9 cellular contexts compared by ENCODE assay signal in genomic region chr2:100320547-100321180, GRCh38. TPM values are rescaled to one million over a fixed set of nuclear protein-coding genes. Genes with fewer than 3 reads are reported as not detected.
DNase-seq lines count a peak whose midpoint lies in the region; ATAC-seq and TF ChIP-seq lines count a peak whose summit lies in the region.
"Had no signal": no experiment of that assay in that cellular context is flagged by ENCODE, and none has a peak within 500 bp of the region (broad histone marks: within the 10 kb centered on the region; RNA-seq: fewer than 3 reads in every experiment).

No MANE protein-coding gene starts in this region.

- H3K36me3 ChIP-seq in gastroesophageal sphincter (no peaks in the 10 kb centered on the region), ovary (no peaks in the 10 kb centered on the region)

- no peak for TF ChIP-seq POLR2A in gastroesophageal sphincter (IDR thresholded peaks at IDR 0.05)
- no peak for TF ChIP-seq POLR2A in ovary (IDR thresholded peaks at IDR 0.05)

- H3K4me1 ChIP-seq in gastroesophageal sphincter = peaks cover 0 to 33% (median 2%) of the 10 kb centered on the region in 3 donors
- peaks cover 4% of the 10 kb centered on the region for H3K4me1 ChIP-seq in ovary (ENCODE audit: insufficient read depth)

- H3K27me3 ChIP-seq in gastroesophageal sphincter = peaks cover 14% of the 10 kb centered on the region
- no peaks in the 10 kb centered on the region for H3K27me3 ChIP-seq in ovary

- H3K27ac Mint-ChIP-seq in activated naive CD4-positive, alpha-beta T cell treated with anti-CD3 and anti-CD28 coated beads for 36 hours = no peak overlapping the region

- H3K9me3 ChIP-seq in gastroesophageal sphincter (peaks cover 0 to 7% (median 0%) of the 10 kb centered on the region in 3 donors), ovary (no peaks in the 10 kb centered on the region)

- peak overlapping the region; percentile 54 to 75 for H3K4me3 ChIP-seq in gastroesophageal sphincter
- H3K4me3 ChIP-seq in ovary = peak overlapping the region; percentile 72

- H3K36me3 Mint-ChIP-seq in activated naive CD4-positive, alpha-beta T cell treated with anti-CD3 and anti-CD28 coated beads for 36 hours (ENCODE audit: low read depth) = peaks cover 2% of the 10 kb centered on the region

- H3K4me3 Mint-ChIP-seq in activated naive CD4-positive, alpha-beta T cell treated with anti-CD3 and anti-CD28 coated beads for 36 hours = no peak overlapping the region

- H3K27ac ChIP-seq in gastroesophageal sphincter = peak overlapping the region; percentile 47 to 96 (median 86)
- H3K27ac ChIP-seq in ovary = peak overlapping the region; percentile 88 to 90

- 21 to 35% methylated on average over 7 to 13 of the region's 19 CpGs for WGBS in gastroesophageal sphincter (ENCODE audit: low coverage in 1 of 2), 2 donors
- 49 to 60% (median 54%) methylated on average over 19 of the region's 19 CpGs for WGBS in ovary, 3 donors

- CTCF ChIA-PET in activated naive CD4-positive, alpha-beta T cell treated with anti-CD3 and anti-CD28 coated beads for 36 hours (lab: Charles Lee) = interaction anchor here (1.5 kb wide), 1 partner anchor 58 kb away, joined by 4 read pairs; no protein-coding TSS in a partner anchor

- ATAC-seq in gastroesophageal sphincter = no peak
- ATAC-seq in HG02642 (IDR thresholded peaks at IDR 0.05; ENCODE audit: poor library complexity, unreplicated experiment) = no peak
- ATAC-seq in GM19395 (IDR thresholded peaks at IDR 0.05; ENCODE audit: unreplicated experiment) = no peak

- TF ChIP-seq EP300 in gastroesophageal sphincter (IDR thresholded peaks at IDR 0.05) (no peak), ovary (IDR thresholded peaks at IDR 0.05) (no peak)

- TF ChIP-seq CTCF in gastroesophageal sphincter (IDR thresholded peaks at IDR 0.05) = no peak
- no peak for TF ChIP-seq CTCF in ovary (IDR thresholded peaks at IDR 0.05)

- H3K4me1 Mint-ChIP-seq in activated naive CD4-positive, alpha-beta T cell treated with anti-CD3 and anti-CD28 coated beads for 36 hours (ENCODE audit: low read depth) = peaks cover 2% of the 10 kb centered on the region

- peaks cover 53% of the 10 kb centered on the region for H3K27me3 Mint-ChIP-seq in activated naive CD4-positive, alpha-beta T cell treated with anti-CD3 and anti-CD28 coated beads for 36 hours (ENCODE audit: low read depth)

- peaks cover 13% of the 10 kb centered on the region for H3K9me3 Mint-ChIP-seq in activated naive CD4-positive, alpha-beta T cell treated with anti-CD3 and anti-CD28 coated beads for 36 hours

- intact Hi-C loops in ovary (cut with DNase I) = loop anchor here in 2 of 4 donors (5.0 kb wide), 2 partner anchors 48 to 53 kb away; no protein-coding TSS in a partner anchor
- intact Hi-C loops in activated naive CD4-positive, alpha-beta T cell treated with anti-CD3 and anti-CD28 coated beads for 36 hours (cut with micrococcal nuclease) = no loop called here

- peak; percentile 48 for DNase-seq in DMS153 treated with DMSO at 0.1 percent for 48 hours (lab: John Stamatoyannopoulos, UW; ENCODE audit: unreplicated experiment)
- DNase-seq in NCI-H69 (lab: John Stamatoyannopoulos, UW) = peak; percentile 42
- peak in 4 of 5 donors; percentile 18 to 55 (median 41) for DNase-seq in ovary
- DNase-seq in stimulated activated naive CD4-positive, alpha-beta T cell treated with Interleukin-2 at 50 U/mL for 16 hours (lab: John Stamatoyannopoulos, UW) = no peak
- no peak for DNase-seq in activated naive CD4-positive, alpha-beta T cell treated with anti-CD3 and anti-CD28 coated beads for 36 hours

RNA-seq across cellular contexts. Expression of gene LONRF2, which starts 1.6 kb away (rescaled TPM):
- 10 to 100 TPM; 23.8 to 74.6 (median 51.0) TPM for total RNA-seq in gastroesophageal sphincter
- total RNA-seq in ovary = 100 to 1,000 TPM in 1 of 7 donors, 10 to 100 TPM in 6; 20.6 to 133 (median 37.8) TPM
- 10 to 100 TPM in 1 of 2 donors, 1 to 10 TPM in 1; 4.7 to 16.5 TPM for polyA plus RNA-seq in ovary
- not detected for total RNA-seq in activated naive CD4-positive, alpha-beta T cell treated with anti-CD3 and anti-CD28 coated beads for 36 hours
- total RNA-seq: LHCN-M2 had no signal

Comparison
In these comparisons a context has a peak if more than half of its experiments do, and no peak if none do; other contexts are left out.
1. DNase-seq: peak in DMS153 treated with DMSO at 0.1 percent for 48 hours (single experiment), NCI-H69 (single experiment) and ovary (4 of 5); none in stimulated activated naive CD4-positive, alpha-beta T cell treated with Interleukin-2 at 50 U/mL for 16 hours (single experiment) and activated naive CD4-positive, alpha-beta T cell treated with anti-CD3 and anti-CD28 coated beads for 36 hours (single experiment).
2. RNA of gene LONRF2, which starts 1.6 kb away (total RNA-seq): 23.8 to 74.6 TPM in gastroesophageal sphincter and 20.6 to 133 TPM in ovary; not detected in activated naive CD4-positive, alpha-beta T cell treated with anti-CD3 and anti-CD28 coated beads for 36 hours; every median in the first group is over 10 times any median in the second.